ENCODE assay signal across 27 cellular contexts in genomic region chr10:67506757-67507091, GRCh38.
"Had no signal": no experiment of that assay in that cellular context is flagged by ENCODE, and none has a peak within 500 bp of the region (broad histone marks: within the 10 kb centered on the region; RNA-seq: fewer than 3 reads in every experiment).

No MANE protein-coding gene starts in this region.

- H3K4me3 ChIP-seq: left lung, lower lobe of right lung, pancreas, prostate gland, skin epidermis, stomach, testis, thyroid gland, transverse colon, upper lobe of left lung had no signal

- H3K4me1 ChIP-seq: left lung, lower lobe of right lung, pancreas, prostate gland, stomach, testis, thyroid gland, transverse colon, upper lobe of left lung had no signal

- H3K27ac ChIP-seq: left lung, lower lobe of right lung, pancreas, prostate gland, skin epidermis, stomach, testis, thyroid gland, transverse colon, upper lobe of left lung had no signal

- H3K36me3 ChIP-seq: left lung, lower lobe of right lung, pancreas, prostate gland, stomach, thyroid gland, transverse colon, upper lobe of left lung had no signal

- H3K27me3 ChIP-seq: left lung, pancreas, stomach, testis, thyroid gland, transverse colon, upper lobe of left lung had no signal

- H3K9me3 ChIP-seq: lower lobe of right lung, pancreas, prostate gland, stomach, testis, thyroid gland, transverse colon, upper lobe of left lung had no signal

- ATAC-seq: left colon; left lung; lower lobe of right lung; naive thymus-derived CD8-positive, alpha-beta T cell; pancreas; right cardiac atrium; sciatic nerve; stimulated activated naive B cell treated with anti-CD40 and anti-IgM and Interleukin-4, amounts not matched to agents 10 μg/mL and 1 μg/mL and 100 μg/mL, for 72 hours; stimulated activated naive CD8-positive, alpha-beta T cell treated with anti-CD3 and anti-CD28 coated beads, Interleukin-15, Interleukin-2, amounts not matched to agents 100 U/mL and 50 U/mL, for 24 hours had no signal

- DNase-seq: hippocampal formation; kidney; left colon; left lung; lower lobe of right lung; mammary epithelial cell; mesenchymal stem cell; naive thymus-derived CD8-positive, alpha-beta T cell; nucleus accumbens; pancreas; posterior cingulate gyrus; retina; right cardiac atrium; stimulated activated CD4-positive, alpha-beta T cell treated with anti-CD3 and anti-CD28 coated beads, Interleukin-12 subunit alpha, Interleukin-12 subunit beta, amount 100 ng/mL, for 4 hours; stimulated activated CD4-positive, alpha-beta T cell treated with anti-CD3 and anti-CD28 coated beads, Interleukin-15, amount 100 ng/mL, for 24 hours; stimulated activated CD4-positive, alpha-beta T cell treated with anti-CD3 and anti-CD28 coated beads, Interleukin-2, amount 100 ng/mL, for 24 hours; stimulated activated CD4-positive, alpha-beta T cell treated with anti-CD3 and anti-CD28 coated beads, Interleukin-4, amount 100 ng/mL, for 1 hour; stimulated activated naive B cell treated with anti-CD40 and anti-IgM and Interleukin-4, amounts not matched to agents 10 μg/mL and 1 μg/mL and 100 μg/mL, for 72 hours; stimulated activated naive CD8-positive, alpha-beta T cell treated with anti-CD3 and anti-CD28 coated beads, Interleukin-15, Interleukin-2, amounts not matched to agents 100 U/mL and 50 U/mL, for 24 hours; stomach; testis; thyroid gland; transverse colon; upper lobe of left lung had no signal
